ENCODE assay signal across 19 cellular contexts in the genomic region with DNA sequence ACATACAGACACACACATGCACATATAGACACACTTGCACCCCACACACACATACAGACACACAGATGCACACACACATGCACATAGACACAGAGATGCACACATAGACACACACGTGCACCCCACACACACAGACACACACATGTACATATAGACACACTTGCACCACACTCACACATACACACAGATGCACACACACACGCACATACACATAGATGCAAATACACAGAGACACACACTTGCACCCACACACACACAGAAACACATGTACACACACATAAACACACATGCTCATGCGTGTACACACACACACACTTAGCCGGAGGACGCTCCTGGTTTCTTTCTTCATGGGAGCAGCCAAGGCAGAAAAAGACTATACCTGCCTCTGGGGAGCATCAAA. TPM values are rescaled to one million over a fixed set of nuclear protein-coding genes. Genes with fewer than 3 reads are reported as not detected.
DNase-seq lines count a peak whose midpoint lies in the region; ATAC-seq, FAIRE-seq and TF ChIP-seq lines count a peak whose summit lies in the region.
"Had no signal": no experiment of that assay in that cellular context is flagged by ENCODE, and none has a peak within 500 bp of the region (broad histone marks: within the 10 kb centered on the region; RNA-seq: fewer than 3 reads in every experiment).

No MANE protein-coding gene starts in this region.

- CTCF ChIA-PET in HEK293 (lab: Yijun Ruan, JAX) (interaction anchor here (0.7 kb wide), 1 partner anchor 84 kb away, joined by 3 read pairs; no protein-coding TSS in a partner anchor), WTC11 (lab: Charles Lee) (no interaction called here)

- ATAC-seq in WTC11 (no peak), gastroesophageal sphincter (no peak), HG02884 (IDR thresholded peaks at IDR 0.05; ENCODE audit: unreplicated experiment) (no peak), GM21576 (IDR thresholded peaks at IDR 0.05; ENCODE audit: unreplicated experiment) (no peak)
- ATAC-seq: Right ventricle myocardium inferior had no signal

- H3K9me3 ChIP-seq in HEK293 (ENCODE audit: control insufficient read depth, insufficient read depth, low read depth, low read length): no peaks in the 10 kb centered on the region
- H3K9me3 ChIP-seq in gastroesophageal sphincter: no peaks in the 10 kb centered on the region

- H3K27ac Mint-ChIP-seq in WTC11: peak overlapping the region; percentile 15
- H3K27ac Mint-ChIP-seq: IgD-negative memory B cell had no signal

- no peak overlapping the region for H3K9ac ChIP-seq in rectal smooth muscle tissue (ENCODE audit: low read length)

- DNase-seq in WTC11 (ENCODE audit: low spot score): no peak
- DNase-seq in activated gamma-delta T cell treated with Interleukin-2 at 50 U/mL for 16 hours: no peak
- no peak for DNase-seq in GM12891 (ENCODE audit: insufficient read length, low spot score)
- DNase-seq: C1 segment of cervical spinal cord, DND-41, Kasumi-1, NCI-H1105, NCI-H1694, NCI-H2107, NCI-H2227 treated with DMSO at 0.1 percent for 48 hours, NCI-H524 had no signal

- no peak overlapping the region for H3K4me3 Mint-ChIP-seq in WTC11
- H3K4me3 Mint-ChIP-seq: IgD-negative memory B cell had no signal

- no peaks in the 10 kb centered on the region for H3K27me3 ChIP-seq in gastroesophageal sphincter
- no peaks in the 10 kb centered on the region for H3K27me3 ChIP-seq in rectal smooth muscle tissue (ENCODE audit: control insufficient read depth, insufficient read depth, low read length)

- POLR2A ChIA-PET in HEK293 (lab: Yijun Ruan, JAX): no interaction called here
- POLR2A ChIA-PET in WTC11 (lab: Charles Lee): no interaction called here

- peaks cover 12% of the 10 kb centered on the region for H3K36me3 Mint-ChIP-seq in WTC11

- FAIRE-seq in GM12891 (lab: Jason Lieb, UNC): no peak
- FAIRE-seq: G401.6 had no signal

- H3K27ac ChIP-seq in HEK293 (ENCODE audit: extremely low read depth, low read depth, low read length): no peak overlapping the region
- peak overlapping the region in 3 of 4 donors; percentile 39 to 99 (median 99) for H3K27ac ChIP-seq in gastroesophageal sphincter
- peak overlapping the region; percentile 41 for H3K27ac ChIP-seq in rectal smooth muscle tissue (ENCODE audit: low read depth, low read length)

- H3K4me3 ChIP-seq in HEK293 (ENCODE audit: low read depth, low read length): no peak overlapping the region
- H3K4me3 ChIP-seq in gastroesophageal sphincter: no peak overlapping the region
- no peak overlapping the region for H3K4me3 ChIP-seq in rectal smooth muscle tissue (ENCODE audit: low read length)

- TF ChIP-seq CTCF in HEK293 (tag by site-specific recombination; IDR thresholded peaks at IDR 0.05): no peak
- TF ChIP-seq CTCF in WTC11 (IDR thresholded peaks at IDR 0.05): no peak
- TF ChIP-seq CTCF in gastroesophageal sphincter (IDR thresholded peaks at IDR 0.05): no peak

- H3K9me3 Mint-ChIP-seq in WTC11: peaks cover 8% of the 10 kb centered on the region

- peaks cover 17% of the 10 kb centered on the region for H3K4me1 Mint-ChIP-seq in WTC11
- H3K4me1 Mint-ChIP-seq: IgD-negative memory B cell had no signal

- H3K36me3 ChIP-seq in HEK293 (ENCODE audit: control insufficient read depth in 2 of 2, insufficient read depth in 1 of 2, low read length in 2 of 2): peaks cover 5 to 12% of the 10 kb centered on the region in 2 experiments; a peak in 2 of 3 replicates
- peaks cover 0 to 14% of the 10 kb centered on the region in 2 donors for H3K36me3 ChIP-seq in gastroesophageal sphincter
- peaks cover 9% of the 10 kb centered on the region for H3K36me3 ChIP-seq in rectal smooth muscle tissue (ENCODE audit: control insufficient read depth, insufficient read depth, low read length)

- WGBS in gastroesophageal sphincter (ENCODE audit: low coverage in 1 of 2), 2 donors: 73 to 88% methylated on average over 2 to 4 of the region's 5 CpGs

- H3K4me1 ChIP-seq in HEK293 (ENCODE audit: control insufficient read depth, insufficient read depth, low read length) (peaks cover 12% of the 10 kb centered on the region), gastroesophageal sphincter (peaks cover 2 to 98% (median 56%) of the 10 kb centered on the region in 3 donors), rectal smooth muscle tissue (ENCODE audit: control insufficient read depth, insufficient read depth, low read length) (peaks cover 61% of the 10 kb centered on the region)

- TF ChIP-seq EP300 in gastroesophageal sphincter (IDR thresholded peaks at IDR 0.05): no peak

- TF ChIP-seq POLR2A in gastroesophageal sphincter (IDR thresholded peaks at IDR 0.05): no peak
- TF ChIP-seq POLR2A in GM12891 (IDR thresholded peaks at IDR 0.05; ENCODE audit: low read depth, low read length): no peak

- no peaks in the 10 kb centered on the region for H3K27me3 Mint-ChIP-seq in WTC11 (ENCODE audit: low read depth)

TF ChIP-seq in HEK293, 187 proteins besides CTCF, POLR2A, EP300 and RAD21 (continues in another document):
- TF ChIP-seq, protein P1, sequence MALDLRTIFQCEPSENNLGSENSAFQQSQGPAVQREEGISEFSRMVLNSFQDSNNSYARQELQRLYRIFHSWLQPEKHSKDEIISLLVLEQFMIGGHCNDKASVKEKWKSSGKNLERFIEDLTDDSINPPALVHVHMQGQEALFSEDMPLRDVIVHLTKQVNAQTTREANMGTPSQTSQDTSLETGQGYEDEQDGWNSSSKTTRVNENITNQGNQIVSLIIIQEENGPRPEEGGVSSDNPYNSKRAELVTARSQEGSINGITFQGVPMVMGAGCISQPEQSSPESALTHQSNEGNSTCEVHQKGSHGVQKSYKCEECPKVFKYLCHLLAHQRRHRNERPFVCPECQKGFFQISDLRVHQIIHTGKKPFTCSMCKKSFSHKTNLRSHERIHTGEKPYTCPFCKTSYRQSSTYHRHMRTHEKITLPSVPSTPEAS (tag by site-specific recombination; IDR thresholded peaks at IDR 0.05): peak; percentile 92
- TF ChIP-seq ZNF202 (tag by site-specific recombination; IDR thresholded peaks at IDR 0.05; ENCODE audit: borderline replicate concordance): no peak

TF ChIP-seq in WTC11, 78 proteins besides CTCF, POLR2A, EP300 and RAD21:
- TF ChIP-seq ESRRA (CRISPR knock-in tag; IDR thresholded peaks at IDR 0.05; ENCODE audit: borderline replicate concordance) (no peak), E2F5 (CRISPR knock-in tag; IDR thresholded peaks at IDR 0.05) (no peak), CBFB (CRISPR knock-in tag; IDR thresholded peaks at IDR 0.05; ENCODE audit: low read depth) (no peak)

TF ChIP-seq in GM12891, 5 proteins besides CTCF, POLR2A, EP300 and RAD21:
- TF ChIP-seq TAF1 (IDR thresholded peaks at IDR 0.05; ENCODE audit: low read depth, low read length) (no peak), POLR2AphosphoS5 (IDR thresholded peaks at IDR 0.05; ENCODE audit: low read depth, low read length) (no peak), POU2F2 (IDR thresholded peaks at IDR 0.05; ENCODE audit: low read depth, low read length) (no peak), SPI1 (IDR thresholded peaks at IDR 0.05; ENCODE audit: low read depth, low read length) (no peak), PAX5 (IDR thresholded peaks at IDR 0.05; ENCODE audit: insufficient read depth, low read length, severe bottlenecking) (no peak)

RNA-seq across cellular contexts. Expression of gene COL4A2, which starts 10.0 kb away (rescaled TPM):
- total RNA-seq in WTC11 (2021) (102 to 109 TPM (median 106 TPM) in 3 replicates), gastroesophageal sphincter (100 to 1,000 TPM; 478 to 945 (median 543) TPM)
- 0.37 TPM for polyA plus RNA-seq in GM12891 (2012; ENCODE audit: low read depth, missing spikeins)
- polyA plus RNA-seq: IgD-negative memory B cell had no signal

RNA-seq across cellular contexts. Expression of gene COL4A1, which starts 10.1 kb away (rescaled TPM):
- total RNA-seq in WTC11 (2021) (75.0 to 89.6 TPM (median 82.3 TPM) in 3 replicates), gastroesophageal sphincter (100 to 1,000 TPM; 278 to 618 (median 440) TPM)
- not detected for polyA plus RNA-seq in GM12891 (2012; ENCODE audit: low read depth, missing spikeins)
- polyA plus RNA-seq: IgD-negative memory B cell had no signal
